19 cellular contexts compared by ENCODE assay signal in the genomic region with DNA sequence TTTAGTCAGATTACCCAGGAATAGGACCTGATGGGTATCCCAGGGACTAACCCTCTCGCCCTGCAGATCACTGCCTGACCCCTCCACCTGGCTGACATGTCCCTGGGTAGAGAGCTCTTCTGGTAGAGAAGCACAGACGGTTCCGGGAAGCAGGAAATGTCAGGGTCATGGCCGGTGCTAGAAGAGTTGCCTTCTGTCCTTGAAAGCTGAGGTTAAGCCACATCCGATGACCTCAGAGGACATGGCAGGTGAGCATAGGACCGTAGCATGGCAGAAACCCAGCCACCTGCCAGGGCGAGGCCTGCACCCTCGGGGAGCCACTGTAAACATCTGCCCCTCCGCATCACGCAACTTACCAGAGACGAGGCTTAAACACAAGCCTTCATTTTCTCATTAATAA.
A peak's percentile ranks its signal among the peaks of the same experiment; 100 is the strongest.
DNase-seq lines count a peak whose midpoint lies in the region; ATAC-seq, FAIRE-seq and TF ChIP-seq lines count a peak whose summit lies in the region.
"Had no signal": no experiment of that assay in that cellular context is flagged by ENCODE, and none has a peak within 500 bp of the region (broad histone marks: within the 10 kb centered on the region; RNA-seq: fewer than 3 reads in every experiment).

No MANE protein-coding gene starts in this region.

- H3K27ac ChIP-seq in GM12878 (ENCODE audit: control insufficient read depth, insufficient read depth) (no peak overlapping the region), smooth muscle cell (ENCODE audit: low read depth) (no peak overlapping the region)
- no peak overlapping the region for H3K27ac ChIP-seq in naive thymus-derived CD4-positive, alpha-beta T cell (ENCODE audit: low read depth, low read length)

- H3K36me3 Mint-ChIP-seq in naive thymus-derived CD4-positive, alpha-beta T cell, result peaks cover 0 to 15% (median 0%) of the 10 kb centered on the region in 5 donors
- H3K36me3 Mint-ChIP-seq: CD4-positive, CD25-positive, alpha-beta regulatory T cell; stimulated activated effector memory CD8-positive, alpha-beta T cell treated with anti-CD3 and anti-CD28 coated beads, Interleukin-12 subunit alpha, Interleukin-12 subunit beta, amount 100 ng/mL, for 72 hours had no signal

- no peaks in the 10 kb centered on the region for H3F3A ChIP-seq in smooth muscle cell (ENCODE audit: low read depth)

- CTCF ChIA-PET in GM12878 (lab: Yijun Ruan, JAX), result interaction anchor here (0.8 to 4.5 kb wide), 6 partner anchors 9 to 89 kb away, joined by 3 to 32 read pairs (median 9); no protein-coding TSS in a partner anchor
- CTCF ChIA-PET in naive thymus-derived CD4-positive, alpha-beta T cell (lab: Charles Lee), result no interaction called here

- H3K4me3 ChIP-seq in GM12878 (no peak overlapping the region), smooth muscle cell (no peak overlapping the region)
- no peak overlapping the region for H3K4me3 ChIP-seq in naive thymus-derived CD4-positive, alpha-beta T cell (ENCODE audit: low read length)

- TF ChIP-seq CTCF in GM12878 (IDR thresholded peaks at IDR 0.05 in 2 of 3, conservative IDR thresholded peaks at IDR 0.05 in 1 of 3; ENCODE audit: control insufficient read depth in 2 of 3, extremely low read depth in 1 of 3, insufficient read depth in 1 of 3, low read depth in 3 of 3, low read length in 3 of 3) (no peak), smooth muscle cell (IDR thresholded peaks at IDR 0.05; ENCODE audit: borderline replicate concordance, insufficient read depth, poor library complexity, severe bottlenecking) (no peak)

- peak; percentile 43 to 62; a peak in 3 of 4 replicates for TF ChIP-seq EP300 in GM12878 (IDR thresholded peaks at IDR 0.05; ENCODE audit: borderline replicate concordance in 1 of 2, control insufficient read depth in 1 of 2, low read depth in 2 of 2, low read length in 2 of 2)

- POLR2A ChIA-PET in GM12878 (lab: Charles Lee), result interaction anchor here (0.6 to 5.1 kb wide), 7 partner anchors 9 to 640 kb away, joined by 3 to 52 read pairs (median 28); no protein-coding TSS in a partner anchor
- POLR2A ChIA-PET in naive thymus-derived CD4-positive, alpha-beta T cell (lab: Charles Lee), result no interaction called here

- WGBS in GM12878 (ENCODE audit: insufficient coverage, insufficient replicate concordance, low lambda C conversion rate, missing lambda C conversion rate), result 4% methylated on average over 11 of the region's 11 CpGs
- WGBS in smooth muscle cell (ENCODE audit: low lambda C conversion rate), result 94% methylated on average over 11 of the region's 11 CpGs

- no TSS peak for BruUV-seq in GM12878 (replicated peaks; lab: Mats Ljungman, UMichigan)

- TF ChIP-seq POLR2A in GM12878 (IDR thresholded peaks at IDR 0.05; ENCODE audit: low read depth, low read length), result no peak

- H3K79me2 ChIP-seq in GM12878 (ENCODE audit: control insufficient read depth, insufficient read depth, low read length) (no peaks in the 10 kb centered on the region), smooth muscle cell (ENCODE audit: low read depth) (no peaks in the 10 kb centered on the region)

- in situ Hi-C loops in GM12878 (cut with MboI), result no loop called here

- H3K27me3 ChIP-seq in GM12878 (replicated peaks in 1 of 2; ENCODE audit: control insufficient read depth in 2 of 2, insufficient read depth in 2 of 2, low read length in 1 of 2) (no peaks in the 10 kb centered on the region), smooth muscle cell (ENCODE audit: low read depth) (no peaks in the 10 kb centered on the region)
- no peaks in the 10 kb centered on the region for H3K27me3 ChIP-seq in naive thymus-derived CD4-positive, alpha-beta T cell (ENCODE audit: control insufficient read depth in 2 of 2, insufficient read depth in 2 of 2, low read length in 2 of 2)

- H3K9ac ChIP-seq in GM12878 (ENCODE audit: control insufficient read depth, insufficient read depth, low read length) (no peak overlapping the region), smooth muscle cell (ENCODE audit: low read depth) (no peak overlapping the region)

- no peak overlapping the region for H3K4me3 Mint-ChIP-seq in naive thymus-derived CD4-positive, alpha-beta T cell
- H3K4me3 Mint-ChIP-seq: activated CD4-positive, alpha-beta T cell treated with anti-CD3 and anti-CD28 coated beads, Interleukin-2, amount 10 ng/mL, durations not matched to agents 24 days and 14 days; CD4-positive, CD25-positive, alpha-beta regulatory T cell; stimulated activated effector memory CD8-positive, alpha-beta T cell treated with anti-CD3 and anti-CD28 coated beads, Interleukin-12 subunit alpha, Interleukin-12 subunit beta, amount 100 ng/mL, for 72 hours had no signal

- intact Hi-C loops in GM12878 (cut with micrococcal nuclease; ENCODE audit: unreplicated experiment), result loop anchor here (5.0 kb wide), 1 partner anchor 182 kb away; no protein-coding TSS in a partner anchor
- intact Hi-C loops in naive thymus-derived CD4-positive, alpha-beta T cell (cut with micrococcal nuclease), result no loop called here

- peak; percentile 25 for DNase-seq in A172 (ENCODE audit: low spot score)
- DNase-seq in DMS79 treated with DMSO at 0.1 percent for 48 hours (lab: John Stamatoyannopoulos, UW), result peak; percentile 41
- DNase-seq in NCI-H345 (lab: John Stamatoyannopoulos, UW), result peak; percentile 57
- no peak for DNase-seq in GM12878 (ENCODE audit: low read depth, low spot score)
- DNase-seq in putamen (ENCODE audit: low spot score), result no peak
- DNase-seq in naive thymus-derived CD4-positive, alpha-beta T cell, result no peak
- DNase-seq in smooth muscle cell (lab: John Stamatoyannopoulos, UW; ENCODE audit: unreplicated experiment), result no peak
- DNase-seq: activated CD4-positive, alpha-beta T cell treated with anti-CD3 and anti-CD28 coated beads, Interleukin-2, amount 10 ng/mL, durations not matched to agents 24 days and 14 days; activated CD8-positive, alpha-beta memory T cell treated with anti-CD3 and anti-CD28 coated beads, Interleukin-2, amount 50 U/mL, for 4 hours; activated naive CD4-positive, alpha-beta T cell; amygdala; CD4-positive, CD25-positive, alpha-beta regulatory T cell; central memory CD4-positive, alpha-beta T cell; glutamatergic neuron; retina had no signal

- RAD21 ChIA-PET in GM12878 (lab: Charles Lee; ENCODE audit: unreplicated experiment), result interaction anchor here (1.8 to 5.5 kb wide), 9 partner anchors 9 to 182 kb away, joined by 3 to 43 read pairs (median 18); no protein-coding TSS in a partner anchor

- peaks cover 0 to 21% (median 12%) of the 10 kb centered on the region in 11 donors for H3K9me3 Mint-ChIP-seq in naive thymus-derived CD4-positive, alpha-beta T cell

- no peaks in the 10 kb centered on the region for H3K4me1 Mint-ChIP-seq in naive thymus-derived CD4-positive, alpha-beta T cell
- H3K4me1 Mint-ChIP-seq: activated CD4-positive, alpha-beta T cell treated with anti-CD3 and anti-CD28 coated beads, Interleukin-2, amount 10 ng/mL, durations not matched to agents 24 days and 14 days; stimulated activated effector memory CD8-positive, alpha-beta T cell treated with anti-CD3 and anti-CD28 coated beads, Interleukin-12 subunit alpha, Interleukin-12 subunit beta, amount 100 ng/mL, for 72 hours had no signal

- no peak for TF ChIP-seq RAD21 in GM12878 (IDR thresholded peaks at IDR 0.05; ENCODE audit: insufficient read depth, low read depth, low read length)

- ATAC-seq in GM12878 (peak; percentile 77), GM21786 (IDR thresholded peaks at IDR 0.05; ENCODE audit: unreplicated experiment) (no peak)
- ATAC-seq in naive thymus-derived CD4-positive, alpha-beta T cell, result no peak
- ATAC-seq: left lobe of liver; stimulated activated effector memory CD8-positive, alpha-beta T cell treated with anti-CD3 and anti-CD28 coated beads, Interleukin-12 subunit alpha, Interleukin-12 subunit beta, amount 100 ng/mL, for 72 hours had no signal

- H3K27ac Mint-ChIP-seq in naive thymus-derived CD4-positive, alpha-beta T cell, result no peak overlapping the region
- H3K27ac Mint-ChIP-seq: activated CD4-positive, alpha-beta T cell treated with anti-CD3 and anti-CD28 coated beads, Interleukin-2, amount 10 ng/mL, durations not matched to agents 24 days and 14 days; CD4-positive, CD25-positive, alpha-beta regulatory T cell; stimulated activated effector memory CD8-positive, alpha-beta T cell treated with anti-CD3 and anti-CD28 coated beads, Interleukin-12 subunit alpha, Interleukin-12 subunit beta, amount 100 ng/mL, for 72 hours had no signal

- H3K36me3 ChIP-seq in GM12878 (ENCODE audit: control insufficient read depth in 2 of 2, insufficient read depth in 2 of 2, low read length in 1 of 2) (no peaks in the 10 kb centered on the region), smooth muscle cell (ENCODE audit: low read depth) (no peaks in the 10 kb centered on the region)
- no peaks in the 10 kb centered on the region for H3K36me3 ChIP-seq in naive thymus-derived CD4-positive, alpha-beta T cell (ENCODE audit: control insufficient read depth in 2 of 3, insufficient read depth in 3 of 3, low read length in 3 of 3)

- SMC1A ChIA-PET in GM12878 (lab: Charles Lee; ENCODE audit: uncharacterized antibody, unreplicated experiment), result interaction anchor here (1.0 to 6.3 kb wide), 10 partner anchors 8 to 123 kb away, joined by 3 to 66 read pairs (median 15); no protein-coding TSS in a partner anchor

- peaks cover 12 to 40% (median 35%) of the 10 kb centered on the region in 5 donors for H3K27me3 Mint-ChIP-seq in naive thymus-derived CD4-positive, alpha-beta T cell

- FAIRE-seq in GM12878 (lab: Jason Lieb, UNC), result no peak
- FAIRE-seq: TTC549 had no signal

- peaks cover 4% of the 10 kb centered on the region; the same call in 2 of the 3 replicates for H3K9me3 ChIP-seq in GM12878 (replicated peaks; ENCODE audit: control insufficient read depth, insufficient read depth, low read length)
- no peaks in the 10 kb centered on the region for H3K9me3 ChIP-seq in naive thymus-derived CD4-positive, alpha-beta T cell (ENCODE audit: control insufficient read depth in 2 of 3, low read length in 3 of 3)
- H3K9me3 ChIP-seq in smooth muscle cell (replicated peaks; ENCODE audit: low read depth), result no peaks in the 10 kb centered on the region

- no peak overlapping the region for H2AFZ ChIP-seq in GM12878 (ENCODE audit: control insufficient read depth, low read depth, low read length)
- no peak overlapping the region for H2AFZ ChIP-seq in smooth muscle cell (ENCODE audit: low read depth)

- H4K20me1 ChIP-seq in GM12878 (ENCODE audit: control insufficient read depth, insufficient read depth) (no peaks in the 10 kb centered on the region), smooth muscle cell (ENCODE audit: low read depth) (no peaks in the 10 kb centered on the region)

- H3K4me1 ChIP-seq in GM12878 (ENCODE audit: control insufficient read depth, insufficient read depth, low read length) (peaks cover 6% of the 10 kb centered on the region), smooth muscle cell (ENCODE audit: low read depth) (peaks cover 4% of the 10 kb centered on the region)
- no peaks in the 10 kb centered on the region for H3K4me1 ChIP-seq in naive thymus-derived CD4-positive, alpha-beta T cell (ENCODE audit: control insufficient read depth in 2 of 2, insufficient read depth in 2 of 2, low read length in 2 of 2)

- H3K4me2 ChIP-seq in GM12878 (ENCODE audit: control insufficient read depth, insufficient read depth) (no peak overlapping the region), smooth muscle cell (no peak overlapping the region)

TF ChIP-seq in GM12878, 131 proteins besides CTCF, POLR2A, EP300 and RAD21 (continues in another document):
- TF ChIP-seq NR2F1 (conservative IDR thresholded peaks at IDR 0.05), result peak; percentile 94

Comparison
In these comparisons a context has a peak if more than half of its experiments do, and no peak if none do; other contexts are left out.
1. DNase-seq: peak in A172 (single experiment), DMS79 treated with DMSO at 0.1 percent for 48 hours (single experiment) and NCI-H345 (single experiment); none in GM12878 (single experiment), putamen (single experiment), naive thymus-derived CD4-positive, alpha-beta T cell (0 of 9) and smooth muscle cell (single experiment).